Comparison of ENCODE assay signal across 14 cellular contexts in the genomic region with DNA sequence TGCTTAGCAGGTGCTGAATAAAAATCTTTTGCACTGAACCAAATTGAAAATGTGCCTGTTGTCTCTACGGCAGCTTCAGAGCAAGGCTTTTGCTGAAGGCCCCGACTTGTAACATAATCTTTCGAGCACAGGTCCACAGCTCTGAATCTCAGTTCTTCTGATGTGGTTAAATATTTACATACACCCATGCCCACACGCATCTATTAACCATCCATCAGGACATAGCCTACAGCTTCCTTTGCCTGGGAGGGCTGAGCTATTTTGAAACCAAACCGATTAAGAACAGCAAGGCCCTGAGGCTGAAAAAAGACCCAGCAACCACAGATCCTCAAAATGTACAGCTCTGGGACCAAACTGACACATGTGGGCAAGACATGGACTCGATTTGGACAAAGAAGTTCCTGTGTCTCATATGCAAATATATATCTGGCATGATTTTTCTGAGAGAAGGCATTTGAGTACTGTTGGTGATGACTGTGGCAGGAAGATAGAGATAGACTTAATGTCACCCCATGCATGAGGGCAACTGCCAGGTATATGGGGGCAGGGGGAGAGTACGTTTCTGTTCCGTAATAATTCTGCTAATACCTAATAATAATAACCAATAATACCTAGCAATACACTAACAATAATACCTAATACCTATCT.
A peak's percentile ranks its signal among the peaks of the same experiment; 100 is the strongest.
DNase-seq lines count a peak whose midpoint lies in the region; ATAC-seq, FAIRE-seq and TF ChIP-seq lines count a peak whose summit lies in the region.
"Had no signal": no experiment of that assay in that cellular context is flagged by ENCODE, and none has a peak within 500 bp of the region (broad histone marks: within the 10 kb centered on the region; RNA-seq: fewer than 3 reads in every experiment).

No MANE protein-coding gene starts in this region.

- no peak overlapping the region for H3K4me3 Mint-ChIP-seq in activated T-helper 17 cell treated with anti-CD3 and anti-CD28 coated beads, Interleukin-2, amount 50 U/mL, for 72 hours
- no peak overlapping the region for H3K4me3 Mint-ChIP-seq in activated CD4-positive, alpha-beta T cell treated with anti-CD3 and anti-CD28 coated beads, Interleukin-2, amount 10 ng/mL, durations not matched to agents 7 days and 5 days
- H3K4me3 Mint-ChIP-seq: activated CD8-positive, alpha-beta T cell treated with anti-CD3 and anti-CD28 coated beads for 36 hours; HFFc6 had no signal

- H3K27me3 Mint-ChIP-seq in activated T-helper 17 cell treated with anti-CD3 and anti-CD28 coated beads, Interleukin-2, amount 50 U/mL, for 72 hours = peaks cover 3% of the 10 kb centered on the region
- H3K27me3 Mint-ChIP-seq in activated CD4-positive, alpha-beta T cell treated with anti-CD3 and anti-CD28 coated beads, Interleukin-2, amount 10 ng/mL, durations not matched to agents 7 days and 5 days = no peaks in the 10 kb centered on the region

- TF ChIP-seq POLR2A in H54 (IDR thresholded peaks at IDR 0.05; ENCODE audit: low read depth, low read length) = no peak

- no peak for FAIRE-seq in H54 (lab: Jason Lieb, UNC)

- H3K4me1 Mint-ChIP-seq in activated T-helper 17 cell treated with anti-CD3 and anti-CD28 coated beads, Interleukin-2, amount 50 U/mL, for 72 hours = no peaks in the 10 kb centered on the region
- H3K4me1 Mint-ChIP-seq in activated CD4-positive, alpha-beta T cell treated with anti-CD3 and anti-CD28 coated beads, Interleukin-2, amount 10 ng/mL, durations not matched to agents 7 days and 5 days = no peaks in the 10 kb centered on the region

- H3K36me3 Mint-ChIP-seq in activated T-helper 17 cell treated with anti-CD3 and anti-CD28 coated beads, Interleukin-2, amount 50 U/mL, for 72 hours (ENCODE audit: low read depth) = no peaks in the 10 kb centered on the region
- no peaks in the 10 kb centered on the region for H3K36me3 Mint-ChIP-seq in activated CD4-positive, alpha-beta T cell treated with anti-CD3 and anti-CD28 coated beads, Interleukin-2, amount 10 ng/mL, durations not matched to agents 7 days and 5 days (ENCODE audit: low read depth)

- POLR2A ChIA-PET in activated CD4-positive, alpha-beta T cell treated with anti-CD3 and anti-CD28 coated beads, Interleukin-2, amount 10 ng/mL, durations not matched to agents 7 days and 5 days (lab: Charles Lee) = no interaction called here

- CTCF ChIA-PET in activated CD4-positive, alpha-beta T cell treated with anti-CD3 and anti-CD28 coated beads, Interleukin-2, amount 10 ng/mL, durations not matched to agents 7 days and 5 days (lab: Charles Lee) = no interaction called here

- DNase-seq in NCI-H1694 (lab: John Stamatoyannopoulos, UW) (no peak), activated gamma-delta T cell treated with Interleukin-2 at 50 U/mL for 16 hours (no peak), H54 (ENCODE audit: insufficient read length, low spot score) (no peak)
- DNase-seq in activated CD4-positive, alpha-beta T cell treated with anti-CD3 and anti-CD28 coated beads, Interleukin-2, amount 10 ng/mL, durations not matched to agents 7 days and 5 days = no peak
- DNase-seq: activated CD8-positive, alpha-beta T cell treated with anti-CD3 and anti-CD28 coated beads for 36 hours; erythroblast; HFFc6; left cardiac atrium; NCI-H1436; Right ventricle myocardium superior had no signal

- no peaks in the 10 kb centered on the region for H3K9me3 Mint-ChIP-seq in activated T-helper 17 cell treated with anti-CD3 and anti-CD28 coated beads, Interleukin-2, amount 50 U/mL, for 72 hours
- no peaks in the 10 kb centered on the region for H3K9me3 Mint-ChIP-seq in activated CD4-positive, alpha-beta T cell treated with anti-CD3 and anti-CD28 coated beads, Interleukin-2, amount 10 ng/mL, durations not matched to agents 7 days and 5 days
- H3K9me3 Mint-ChIP-seq: activated CD8-positive, alpha-beta T cell treated with anti-CD3 and anti-CD28 coated beads for 36 hours; HFFc6 had no signal

- ATAC-seq in GM18858 (IDR thresholded peaks at IDR 0.05; ENCODE audit: unreplicated experiment) (peak; percentile 91), GM21390 (IDR thresholded peaks at IDR 0.05; ENCODE audit: unreplicated experiment) (peak; percentile 84), HG03066 (IDR thresholded peaks at IDR 0.05; ENCODE audit: low read depth, unreplicated experiment) (peak; percentile 89)
- ATAC-seq in activated T-helper 17 cell treated with anti-CD3 and anti-CD28 coated beads, Interleukin-2, amount 50 U/mL, for 72 hours (replicated peaks) = peak; percentile 71
- ATAC-seq: activated CD8-positive, alpha-beta T cell treated with anti-CD3 and anti-CD28 coated beads for 36 hours; left cardiac atrium had no signal

- no peak overlapping the region for H3K27ac Mint-ChIP-seq in activated T-helper 17 cell treated with anti-CD3 and anti-CD28 coated beads, Interleukin-2, amount 50 U/mL, for 72 hours
- no peak overlapping the region for H3K27ac Mint-ChIP-seq in activated CD4-positive, alpha-beta T cell treated with anti-CD3 and anti-CD28 coated beads, Interleukin-2, amount 10 ng/mL, durations not matched to agents 7 days and 5 days
- H3K27ac Mint-ChIP-seq: activated CD8-positive, alpha-beta T cell treated with anti-CD3 and anti-CD28 coated beads for 36 hours; HFFc6 had no signal
